ENCODE assay signal across 9 cellular contexts in the genomic region with DNA sequence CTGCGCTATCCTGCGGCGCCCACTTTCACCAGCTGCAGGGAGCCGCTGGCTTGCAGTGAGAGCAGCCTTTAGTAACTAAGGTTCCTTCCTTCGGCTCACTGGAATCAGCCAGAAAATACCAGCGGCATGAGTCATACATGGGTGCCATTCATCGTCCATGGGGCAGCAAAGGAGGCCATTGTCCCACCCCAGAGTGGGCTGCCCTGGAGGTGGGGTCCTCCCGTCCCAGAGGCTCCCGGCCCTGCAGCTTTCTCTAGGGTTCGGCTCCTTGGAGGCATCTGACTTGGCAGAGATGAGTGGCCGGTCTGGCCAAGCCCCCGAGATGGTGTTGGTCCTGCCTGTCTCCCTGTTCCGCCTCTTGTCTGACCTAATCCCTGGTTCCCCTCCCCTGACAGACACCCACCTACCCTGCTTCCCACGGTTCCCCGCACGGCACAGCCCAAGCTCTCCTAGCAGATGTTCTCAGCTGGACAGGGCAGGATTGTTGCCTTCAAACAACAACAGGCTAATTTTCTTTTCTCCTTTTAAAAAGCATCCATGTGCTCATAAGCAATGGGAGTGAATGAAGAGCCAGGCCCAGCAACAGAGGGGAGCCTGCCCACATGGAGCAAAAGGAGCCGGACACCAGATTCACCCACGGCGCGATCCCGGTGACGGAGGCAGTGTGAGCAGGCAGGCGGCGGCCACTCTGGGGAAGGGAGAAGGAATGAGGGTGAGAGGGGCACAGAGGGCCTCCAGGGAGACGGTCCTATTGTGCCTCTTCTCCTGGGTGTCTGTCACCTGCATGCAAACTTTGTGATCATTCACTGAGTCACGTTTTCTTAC.
A peak's percentile ranks its signal among the peaks of the same experiment; 100 is the strongest.
DNase-seq lines count a peak whose midpoint lies in the region; ATAC-seq and TF ChIP-seq lines count a peak whose summit lies in the region.
"Had no signal": no experiment of that assay in that cellular context is flagged by ENCODE, and none has a peak within 500 bp of the region (broad histone marks: within the 10 kb centered on the region; RNA-seq: fewer than 3 reads in every experiment).

No MANE protein-coding gene starts in this region.

- intact Hi-C loops in MCF 10A (cut with micrococcal nuclease) (no loop called here), mammary epithelial cell (cut with micrococcal nuclease) (no loop called here), lower lobe of right lung (cut with DNase I) (no loop called here)

- H3K9me3 ChIP-seq in mammary epithelial cell (replicated peaks; ENCODE audit: insufficient read depth, low read length) (peaks cover 11% of the 10 kb centered on the region), ectodermal cell (ENCODE audit: control insufficient read depth, low read length) (no peaks in the 10 kb centered on the region), lower lobe of right lung (no peaks in the 10 kb centered on the region)

- H3K9ac ChIP-seq in mammary epithelial cell (ENCODE audit: insufficient read depth, low read length) = no peak overlapping the region

- ATAC-seq in lower lobe of right lung (peak; percentile 23 to 46), esophagus mucosa (no peak), GM21423 (IDR thresholded peaks at IDR 0.05; ENCODE audit: unreplicated experiment) (no peak)

- H4K20me1 ChIP-seq in mammary epithelial cell (ENCODE audit: insufficient read depth, low read length) = no peaks in the 10 kb centered on the region

- BruUV-seq in MCF 10A (replicated peaks; lab: Mats Ljungman, UMichigan) (no TSS peak), mammary epithelial cell (replicated peaks; lab: Mats Ljungman, UMichigan) (no TSS peak)

- no peaks in the 10 kb centered on the region for H3K4me1 Mint-ChIP-seq in MCF 10A (ENCODE audit: insufficient read depth, unreplicated experiment)

- H3K36me3 ChIP-seq in mammary epithelial cell (ENCODE audit: insufficient read depth, low read length) (no peaks in the 10 kb centered on the region), ectodermal cell (ENCODE audit: control insufficient read depth, insufficient read depth, low read length) (no peaks in the 10 kb centered on the region), lower lobe of right lung (no peaks in the 10 kb centered on the region), urinary bladder (ENCODE audit: insufficient read depth) (no peaks in the 10 kb centered on the region)

- no peaks in the 10 kb centered on the region for H3K36me3 Mint-ChIP-seq in MCF 10A (ENCODE audit: insufficient read depth, unreplicated experiment)

- H2AFZ ChIP-seq in mammary epithelial cell (ENCODE audit: low read depth, low read length) = no peak overlapping the region

- dilution Hi-C loops in mammary epithelial cell (cut with HindIII; ENCODE audit: low sequenced_read_pairs) = no loop called here

- no peak overlapping the region for H3K4me2 ChIP-seq in mammary epithelial cell (ENCODE audit: insufficient read depth, low read depth, low read length)

- H3K27me3 ChIP-seq in mammary epithelial cell (ENCODE audit: insufficient read depth, low read length) = no peaks in the 10 kb centered on the region
- no peaks in the 10 kb centered on the region for H3K27me3 ChIP-seq in ectodermal cell (ENCODE audit: control insufficient read depth, insufficient read depth, low read length, poor library complexity, severe bottlenecking)
- H3K27me3 ChIP-seq in lower lobe of right lung (ENCODE audit: low read depth) = peaks cover 3% of the 10 kb centered on the region

- H3K9me3 Mint-ChIP-seq in MCF 10A (ENCODE audit: unreplicated experiment) = no peaks in the 10 kb centered on the region

- H3K4me1 ChIP-seq in mammary epithelial cell (ENCODE audit: insufficient read depth, low read length) (no peaks in the 10 kb centered on the region), ectodermal cell (ENCODE audit: control insufficient read depth, insufficient read depth, low read length) (peaks cover 23% of the 10 kb centered on the region), lower lobe of right lung (no peaks in the 10 kb centered on the region), urinary bladder (ENCODE audit: insufficient read depth) (no peaks in the 10 kb centered on the region)

- POLR2A ChIA-PET in MCF 10A (lab: Yijun Ruan, JAX) = no interaction called here

- no peak overlapping the region for H3K4me3 ChIP-seq in mammary epithelial cell (replicated peaks in 1 of 3; ENCODE audit: insufficient read depth in 1 of 3, low read depth in 2 of 3, low read length in 3 of 3)
- no peak overlapping the region for H3K4me3 ChIP-seq in ectodermal cell (ENCODE audit: insufficient read depth, low read depth, low read length)
- H3K4me3 ChIP-seq in lower lobe of right lung = no peak overlapping the region
- no peak overlapping the region for H3K4me3 ChIP-seq in urinary bladder (ENCODE audit: low read depth, low read length)

- H3K79me2 ChIP-seq in mammary epithelial cell (ENCODE audit: insufficient read depth, low read length) = no peaks in the 10 kb centered on the region

- no peak overlapping the region for H3K4me3 Mint-ChIP-seq in MCF 10A (ENCODE audit: unreplicated experiment)

- in situ Hi-C loops in mammary epithelial cell (cut with MboI; ENCODE audit: low sequenced_read_pairs in 2 of 2) = no loop called here

- CTCF ChIA-PET in MCF 10A (lab: Yijun Ruan, JAX) (no interaction called here), mammary epithelial cell (lab: Charles Lee; ENCODE audit: low non-redundant PET) (no interaction called here)

- DNase-seq in MCF 10A (ENCODE audit: unreplicated experiment) (peak; percentile 40), mammary epithelial cell (no peak), lower lobe of right lung (no peak), SIG-M5 (lab: John Stamatoyannopoulos, UW) (no peak)

- WGBS in mammary epithelial cell (ENCODE audit: low coverage, missing lambda C conversion rate) = 57% methylated on average over 22 of the region's 26 CpGs
- WGBS in ectodermal cell, 2 experiments = 59 to 69% methylated on average over 26 of the region's 26 CpGs
- WGBS in urinary bladder = 60% methylated on average over 26 of the region's 26 CpGs

- TF ChIP-seq CTCF in MCF 10A (IDR thresholded peaks at IDR 0.05; ENCODE audit: unreplicated experiment) (no peak), mammary epithelial cell (conservative IDR thresholded peaks at IDR 0.05 in 1 of 2, IDR thresholded peaks at IDR 0.05 in 1 of 2; ENCODE audit: extremely low read depth in 1 of 2, insufficient read depth in 1 of 2, low read depth in 1 of 2, low read length in 2 of 2) (no peak), lower lobe of right lung (IDR thresholded peaks at IDR 0.05) (no peak)

- no peak overlapping the region for H3K27ac ChIP-seq in mammary epithelial cell (ENCODE audit: insufficient read depth, low read depth, low read length)
- peak overlapping the region; percentile 66 for H3K27ac ChIP-seq in ectodermal cell (ENCODE audit: insufficient read depth, low read depth, low read length, poor library complexity, severe bottlenecking)
- H3K27ac ChIP-seq in lower lobe of right lung = peak overlapping the region; percentile 64
- peak overlapping the region; percentile 78 for H3K27ac ChIP-seq in urinary bladder (ENCODE audit: low read depth)
- H3K27ac ChIP-seq: 22Rv1 had no signal

- H3K27ac Mint-ChIP-seq in MCF 10A (ENCODE audit: low read depth, unreplicated experiment) = no peak overlapping the region

- H3K27me3 Mint-ChIP-seq in MCF 10A (ENCODE audit: insufficient read depth, unreplicated experiment) = peaks cover 13% of the 10 kb centered on the region

Comparison
In these comparisons a context has a peak if more than half of its experiments do, and no peak if none do; other contexts are left out.
1. ATAC-seq: peak in lower lobe of right lung (2 of 2); none in esophagus mucosa (single experiment) and GM21423 (single experiment).